Comparison of ENCODE assay signal across 11 cellular contexts in the genomic region with DNA sequence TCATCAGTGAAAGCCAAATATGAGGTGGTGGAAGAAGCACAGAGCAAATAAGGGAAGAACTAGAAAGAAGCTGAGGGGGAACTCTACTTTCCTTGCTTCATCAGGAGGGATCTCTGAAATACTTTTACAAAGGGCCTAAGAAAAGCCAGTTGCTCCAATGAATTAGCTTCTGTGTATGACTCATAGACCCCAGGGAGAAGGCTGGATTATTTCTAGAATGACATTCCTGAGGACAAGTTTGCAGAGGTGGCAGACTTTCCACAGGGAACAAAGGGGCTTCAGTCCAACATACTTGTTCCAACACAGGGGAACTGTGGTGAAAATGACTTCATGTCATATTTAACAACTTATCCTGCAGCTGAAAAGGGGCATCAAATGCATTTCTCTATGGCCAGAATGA. TPM values are rescaled to one million over a fixed set of nuclear protein-coding genes. Genes with fewer than 3 reads are reported as not detected.
DNase-seq lines count a peak whose midpoint lies in the region; ATAC-seq, FAIRE-seq and TF ChIP-seq lines count a peak whose summit lies in the region.
"Had no signal": no experiment of that assay in that cellular context is flagged by ENCODE, and none has a peak within 500 bp of the region (broad histone marks: within the 10 kb centered on the region; RNA-seq: fewer than 3 reads in every experiment).

No MANE protein-coding gene starts in this region.

- H3K4me3 Mint-ChIP-seq in progenitor cell of endocrine pancreas (ENCODE audit: low read depth), result no peak overlapping the region
- H3K4me3 Mint-ChIP-seq: activated CD8-positive, alpha-beta T cell treated with anti-CD3 and anti-CD28 coated beads for 36 hours; activated naive CD4-positive, alpha-beta T cell treated with anti-CD3 and anti-CD28 coated beads, Interleukin-2, amount 10 ng/mL, durations not matched to agents 7 days and 5 days had no signal

- H3K27me3 Mint-ChIP-seq in progenitor cell of endocrine pancreas, result peaks cover 11% of the 10 kb centered on the region
- H3K27me3 Mint-ChIP-seq: activated naive CD4-positive, alpha-beta T cell treated with anti-CD3 and anti-CD28 coated beads, Interleukin-2, amount 10 ng/mL, durations not matched to agents 7 days and 5 days had no signal

- H3K27ac Mint-ChIP-seq in progenitor cell of endocrine pancreas, result peak overlapping the region; percentile 15
- H3K27ac Mint-ChIP-seq: activated CD8-positive, alpha-beta T cell treated with anti-CD3 and anti-CD28 coated beads for 36 hours; activated naive CD4-positive, alpha-beta T cell treated with anti-CD3 and anti-CD28 coated beads, Interleukin-2, amount 10 ng/mL, durations not matched to agents 7 days and 5 days had no signal

- ATAC-seq in HG03025 (IDR thresholded peaks at IDR 0.05; ENCODE audit: low FRiP score, unreplicated experiment), result no peak
- no peak for ATAC-seq in left ventricle myocardium superior

- H3K4me1 Mint-ChIP-seq in progenitor cell of endocrine pancreas (ENCODE audit: low read depth), result peaks cover 1% of the 10 kb centered on the region

- no peak overlapping the region for H3K4me3 ChIP-seq in epithelial cell of proximal tubule (ENCODE audit: low read depth, low read length)

- TF ChIP-seq CTCF in epithelial cell of proximal tubule (conservative IDR thresholded peaks at IDR 0.05; ENCODE audit: low read depth, low read length) (no peak), progenitor cell of endocrine pancreas (IDR thresholded peaks at IDR 0.05; ENCODE audit: unreplicated experiment) (no peak)

- FAIRE-seq in RCC 7860 (lab: Jason Lieb, UNC), result peak; percentile 34

- intact Hi-C loops in left ventricle myocardium superior (cut with micrococcal nuclease), result no loop called here

- H3K9me3 Mint-ChIP-seq in progenitor cell of endocrine pancreas (ENCODE audit: low read depth), result no peaks in the 10 kb centered on the region
- H3K9me3 Mint-ChIP-seq: activated CD8-positive, alpha-beta T cell treated with anti-CD3 and anti-CD28 coated beads for 36 hours; activated naive CD4-positive, alpha-beta T cell treated with anti-CD3 and anti-CD28 coated beads, Interleukin-2, amount 10 ng/mL, durations not matched to agents 7 days and 5 days had no signal

- no peaks in the 10 kb centered on the region for H3K36me3 Mint-ChIP-seq in progenitor cell of endocrine pancreas (ENCODE audit: insufficient read depth)
- H3K36me3 Mint-ChIP-seq: activated naive CD4-positive, alpha-beta T cell treated with anti-CD3 and anti-CD28 coated beads, Interleukin-2, amount 10 ng/mL, durations not matched to agents 7 days and 5 days had no signal

- DNase-seq in ELR (ENCODE audit: low read depth) (peak; percentile 74), RCC 7860 (ENCODE audit: low spot score) (peak; percentile 53), epithelial cell of proximal tubule (ENCODE audit: low read depth) (peak; percentile 37), progenitor cell of endocrine pancreas (ENCODE audit: low spot score, unreplicated experiment) (no peak), left ventricle myocardium superior (no peak), cerebellar cortex (ENCODE audit: low spot score) (no peak)
- DNase-seq: activated CD8-positive, alpha-beta T cell treated with anti-CD3 and anti-CD28 coated beads for 36 hours; activated naive CD4-positive, alpha-beta T cell treated with anti-CD3 and anti-CD28 coated beads, Interleukin-2, amount 10 ng/mL, durations not matched to agents 7 days and 5 days; NCI-H1417; stimulated activated CD8-positive, alpha-beta memory T cell treated with anti-CD3 and anti-CD28 coated beads, Interleukin-4, amount 100 ng/mL, for 48 hours had no signal

RNA-seq across cellular contexts. Expression of a gene that starts 29.0 kb away (rescaled TPM):
- 30.5 and 35.7 TPM in 2 replicates for total RNA-seq in epithelial cell of proximal tubule
- total RNA-seq in progenitor cell of endocrine pancreas, result 18.5 and 20.9 TPM in 2 replicates
- total RNA-seq in left ventricle myocardium superior, result 4.4 TPM

RNA-seq across cellular contexts. Expression of a gene that starts 29.8 kb away (rescaled TPM):
- total RNA-seq in epithelial cell of proximal tubule (5.9 and 6.6 TPM in 2 replicates), progenitor cell of endocrine pancreas (23.4 and 24.2 TPM in 2 replicates), left ventricle myocardium superior (2.6 TPM)

RNA-seq across cellular contexts. Expression of a gene that starts 53.8 kb away (rescaled TPM):
- 25.1 and 42.0 TPM in 2 replicates for total RNA-seq in epithelial cell of proximal tubule
- total RNA-seq in progenitor cell of endocrine pancreas, result 35.9 and 41.9 TPM in 2 replicates
- 28.5 TPM for total RNA-seq in left ventricle myocardium superior

RNA-seq across cellular contexts. Expression of a gene that starts 54.0 kb away (rescaled TPM):
- total RNA-seq in epithelial cell of proximal tubule, result 86.4 and 136 TPM in 2 replicates
- 110 and 115 TPM in 2 replicates for total RNA-seq in progenitor cell of endocrine pancreas
- total RNA-seq in left ventricle myocardium superior, result 54.2 TPM

RNA-seq across cellular contexts. Expression of a gene that starts 57.5 kb away (rescaled TPM):
- not detected in 2 replicates for total RNA-seq in epithelial cell of proximal tubule
- total RNA-seq in progenitor cell of endocrine pancreas, result 1.5 and 1.7 TPM in 2 replicates
- not detected for total RNA-seq in left ventricle myocardium superior

Comparison
In these comparisons a context has a peak if more than half of its experiments do, and no peak if none do; other contexts are left out.
1. DNase-seq: peak in ELR (single experiment), RCC 7860 (single experiment) and epithelial cell of proximal tubule (single experiment); none in progenitor cell of endocrine pancreas (single experiment), left ventricle myocardium superior (single experiment) and cerebellar cortex (single experiment).